In the genomic region with DNA sequence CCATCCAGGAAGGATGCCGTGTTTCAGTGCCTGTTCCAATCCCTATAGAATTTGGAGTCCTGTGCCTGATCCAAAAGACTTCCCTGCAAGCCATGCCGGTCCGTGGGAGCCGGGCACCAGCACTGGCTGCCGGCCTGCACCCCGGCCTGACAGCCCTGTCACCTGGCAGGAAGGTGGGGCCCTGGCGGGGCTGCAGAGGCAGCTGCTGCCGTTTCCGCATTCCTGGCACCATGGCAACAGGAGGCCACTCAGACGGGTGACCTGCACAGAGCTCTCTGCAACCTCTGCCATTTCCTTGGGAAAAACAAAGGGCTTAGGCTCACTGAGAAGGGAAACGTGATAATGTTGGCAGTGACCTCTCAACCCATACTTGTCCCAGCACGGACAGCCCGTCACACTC, we compare ENCODE assay signal across 8 cellular contexts.
A peak's percentile ranks its signal among the peaks of the same experiment; 100 is the strongest.
DNase-seq lines count a peak whose midpoint lies in the region; ATAC-seq and TF ChIP-seq lines count a peak whose summit lies in the region.

No MANE protein-coding gene starts in this region.

- H3K4me1 ChIP-seq in mucosa of descending colon (ENCODE audit: low read depth), result peaks cover 8% of the 10 kb centered on the region

- H3K9me3 ChIP-seq in mucosa of descending colon, result no peaks in the 10 kb centered on the region

- in situ Hi-C loops in G401 (cut with HindIII; ENCODE audit: low sequenced_read_pairs), result loop anchor here (25.0 kb wide), 1 partner anchor 328 kb away; no protein-coding TSS in a partner anchor

- H3K4me3 ChIP-seq in mucosa of descending colon, result no peak overlapping the region

- ATAC-seq in mucosa of descending colon (peak; percentile 100), GM18873 (IDR thresholded peaks at IDR 0.05; ENCODE audit: low FRiP score, unreplicated experiment) (no peak)

- DNase-seq in G401 (ENCODE audit: low spot score) (peak; percentile 63), NCI-H187 treated with DMSO at 0.1 percent for 48 hours (lab: John Stamatoyannopoulos, UW) (peak; percentile 4), cerebellum (ENCODE audit: low spot score) (peak; percentile 56), mucosa of descending colon (peak; percentile 87 to 90 (median 90)), NCI-H82 treated with DMSO at 0.1 percent for 48 hours (lab: John Stamatoyannopoulos, UW; ENCODE audit: unreplicated experiment) (no peak), dedifferentiated amniotic fluid mesenchymal stem cell (ENCODE audit: extremely low spot score) (no peak), H4 (ENCODE audit: low spot score) (no peak)

- no peak for TF ChIP-seq CTCF in mucosa of descending colon (IDR thresholded peaks at IDR 0.05)

- intact Hi-C loops in mucosa of descending colon (cut with DNase I, micrococcal nuclease), result no loop called here

- H3K36me3 ChIP-seq in mucosa of descending colon (ENCODE audit: low read depth), result no peaks in the 10 kb centered on the region

Comparison
In these comparisons a context has a peak if more than half of its experiments do, and no peak if none do; other contexts are left out.
1. DNase-seq: peak in G401 (single experiment), NCI-H187 treated with DMSO at 0.1 percent for 48 hours (single experiment), cerebellum (single experiment) and mucosa of descending colon (3 of 3); none in NCI-H82 treated with DMSO at 0.1 percent for 48 hours (single experiment), dedifferentiated amniotic fluid mesenchymal stem cell (single experiment) and H4 (single experiment).